In genomic region chr3:45965281-45966052, GRCh38 we compare ENCODE assay signal across 14 cellular contexts. TPM values are rescaled to one million over a fixed set of nuclear protein-coding genes. Genes with fewer than 3 reads are reported as not detected.
DNase-seq lines count a peak whose midpoint lies in the region; ATAC-seq and TF ChIP-seq lines count a peak whose summit lies in the region.
"Had no signal": no experiment of that assay in that cellular context is flagged by ENCODE, and none has a peak within 500 bp of the region (broad histone marks: within the 10 kb centered on the region; RNA-seq: fewer than 3 reads in every experiment).

No MANE protein-coding gene starts in this region.

- peak; percentile 22 for DNase-seq in stimulated activated CD4-positive, alpha-beta T cell treated with anti-CD3 and anti-CD28 coated beads, Interleukin-15, amount 100 ng/mL, for 24 hours
- no peak for DNase-seq in stimulated activated CD4-positive, alpha-beta T cell treated with anti-CD3 and anti-CD28 coated beads, Interleukin-4, amount 100 ng/mL, for 4 hours
- peak; percentile 50 for DNase-seq in activated CD8-positive, alpha-beta T cell treated with anti-CD3 and anti-CD28 coated beads, Interleukin-2, amount 10 ng/mL, durations not matched to agents 7 days and 5 days
- DNase-seq in islet precursor cell (peak; percentile 67), upper lobe of right lung (no peak), NCI-H2029 treated with DMSO at 0.1 percent for 48 hours (lab: John Stamatoyannopoulos, UW) (no peak), SW480 (ENCODE audit: low spot score) (no peak)
- DNase-seq: endodermal cell; NCI-H1417 treated with DMSO at 0.1 percent for 48 hours; stimulated activated CD4-positive, alpha-beta T cell treated with anti-CD3 and anti-CD28 coated beads, Interleukin-1b, Interleukin-23, amount 100 ng/mL, for 48 hours had no signal

- peak overlapping the region; percentile 39 for H3K4me3 Mint-ChIP-seq in activated CD8-positive, alpha-beta T cell treated with anti-CD3 and anti-CD28 coated beads, Interleukin-2, amount 10 ng/mL, durations not matched to agents 7 days and 5 days
- H3K4me3 Mint-ChIP-seq: activated naive CD4-positive, alpha-beta T cell treated with anti-CD3 and anti-CD28 coated beads, Interleukin-2, amount 50 U/mL, for 24 hours; endodermal cell had no signal

- intact Hi-C loops in upper lobe of right lung (cut with DNase I), result no loop called here

- H3K27me3 Mint-ChIP-seq in activated CD8-positive, alpha-beta T cell treated with anti-CD3 and anti-CD28 coated beads, Interleukin-2, amount 10 ng/mL, durations not matched to agents 7 days and 5 days (ENCODE audit: low read depth), result no peaks in the 10 kb centered on the region
- H3K27me3 Mint-ChIP-seq: activated naive CD4-positive, alpha-beta T cell treated with anti-CD3 and anti-CD28 coated beads, Interleukin-2, amount 50 U/mL, for 24 hours had no signal

- no peaks in the 10 kb centered on the region for H3K9me3 ChIP-seq in upper lobe of right lung
- H3K9me3 ChIP-seq: upper lobe of left lung had no signal

- CTCF ChIA-PET in activated CD8-positive, alpha-beta T cell treated with anti-CD3 and anti-CD28 coated beads, Interleukin-2, amount 10 ng/mL, durations not matched to agents 7 days and 5 days (lab: Charles Lee), result interaction anchor here (0.7 to 14.4 kb wide), 15 partner anchors 9 to 523 kb away, joined by 3 to 171 read pairs (median 5); partner anchors contain the start of genes CXCR6 and FYCO1

- H3K9me3 Mint-ChIP-seq in activated CD8-positive, alpha-beta T cell treated with anti-CD3 and anti-CD28 coated beads, Interleukin-2, amount 10 ng/mL, durations not matched to agents 7 days and 5 days (ENCODE audit: insufficient read depth), result no peaks in the 10 kb centered on the region
- H3K9me3 Mint-ChIP-seq: activated naive CD4-positive, alpha-beta T cell treated with anti-CD3 and anti-CD28 coated beads, Interleukin-2, amount 50 U/mL, for 24 hours; endodermal cell had no signal

- peak overlapping the region; percentile 27 for H3K27ac ChIP-seq in upper lobe of right lung

- no peaks in the 10 kb centered on the region for H3K27me3 ChIP-seq in upper lobe of right lung
- H3K27me3 ChIP-seq: upper lobe of left lung had no signal

- POLR2A ChIA-PET in activated CD8-positive, alpha-beta T cell treated with anti-CD3 and anti-CD28 coated beads, Interleukin-2, amount 10 ng/mL, durations not matched to agents 7 days and 5 days (lab: Charles Lee), result interaction anchor here (1.4 to 6.2 kb wide), 5 partner anchors 8 to 30 kb away, joined by 4 to 31 read pairs (median 15); partner anchors contain the start of genes CXCR6 and FYCO1

- peaks cover 96% of the 10 kb centered on the region for H3K36me3 Mint-ChIP-seq in activated CD8-positive, alpha-beta T cell treated with anti-CD3 and anti-CD28 coated beads, Interleukin-2, amount 10 ng/mL, durations not matched to agents 7 days and 5 days (ENCODE audit: low read depth)

- peaks cover 94% of the 10 kb centered on the region for H3K4me1 Mint-ChIP-seq in activated CD8-positive, alpha-beta T cell treated with anti-CD3 and anti-CD28 coated beads, Interleukin-2, amount 10 ng/mL, durations not matched to agents 7 days and 5 days (ENCODE audit: low read depth)
- H3K4me1 Mint-ChIP-seq: endodermal cell had no signal

- H3K4me1 ChIP-seq in upper lobe of right lung, result peaks cover 16% of the 10 kb centered on the region

- H3K36me3 ChIP-seq in upper lobe of right lung, result peaks cover 97% of the 10 kb centered on the region

- no peak overlapping the region for H3K4me3 ChIP-seq in upper lobe of right lung
- H3K4me3 ChIP-seq: upper lobe of left lung had no signal

- H3K27ac Mint-ChIP-seq in activated CD8-positive, alpha-beta T cell treated with anti-CD3 and anti-CD28 coated beads, Interleukin-2, amount 10 ng/mL, durations not matched to agents 7 days and 5 days, result peak overlapping the region; percentile 87
- H3K27ac Mint-ChIP-seq: activated naive CD4-positive, alpha-beta T cell treated with anti-CD3 and anti-CD28 coated beads, Interleukin-2, amount 50 U/mL, for 24 hours; endodermal cell had no signal

- ATAC-seq in activated CD8-positive, alpha-beta T cell treated with anti-CD3 and anti-CD28 coated beads, Interleukin-2, amount 10 ng/mL, durations not matched to agents 7 days and 5 days, result peak; percentile 54
- ATAC-seq in upper lobe of right lung (no peak), GM19455 (IDR thresholded peaks at IDR 0.05; ENCODE audit: unreplicated experiment) (no peak)
- ATAC-seq: activated CD4-positive, CD25-positive, alpha-beta regulatory T cell treated with anti-CD3 and anti-CD28 coated beads, Interleukin-2, amount 50 U/mL, for 24 hours had no signal

- no peak for TF ChIP-seq CTCF in upper lobe of right lung (IDR thresholded peaks at IDR 0.05)

RNA-seq across cellular contexts. Expression of gene CXCR6, which starts 22.2 kb away (rescaled TPM):
- total RNA-seq in activated CD8-positive, alpha-beta T cell treated with anti-CD3 and anti-CD28 coated beads, Interleukin-2, amount 10 ng/mL, durations not matched to agents 7 days and 5 days, result 10 to 100 TPM; 26.5 to 27.6 TPM
- total RNA-seq in upper lobe of right lung, result 4.7 TPM
- total RNA-seq: endodermal cell had no signal

RNA-seq across cellular contexts. Expression of gene FYCO1, which starts 30.2 kb away (rescaled TPM):
- 10 to 100 TPM; 16.6 to 19.5 TPM for total RNA-seq in activated CD8-positive, alpha-beta T cell treated with anti-CD3 and anti-CD28 coated beads, Interleukin-2, amount 10 ng/mL, durations not matched to agents 7 days and 5 days
- total RNA-seq in upper lobe of right lung, result 47.3 TPM

Comparison
In these comparisons a context has a peak if more than half of its experiments do, and no peak if none do; other contexts are left out.
1. DNase-seq: peak in stimulated activated CD4-positive, alpha-beta T cell treated with anti-CD3 and anti-CD28 coated beads, Interleukin-15, amount 100 ng/mL, for 24 hours (single experiment), activated CD8-positive, alpha-beta T cell treated with anti-CD3 and anti-CD28 coated beads, Interleukin-2, amount 10 ng/mL, durations not matched to agents 7 days and 5 days (single experiment) and islet precursor cell (single experiment); none in stimulated activated CD4-positive, alpha-beta T cell treated with anti-CD3 and anti-CD28 coated beads, Interleukin-4, amount 100 ng/mL, for 4 hours (0 of 2), upper lobe of right lung (single experiment), NCI-H2029 treated with DMSO at 0.1 percent for 48 hours (single experiment) and SW480 (single experiment).